Comparison of ENCODE assay signal across 12 cellular contexts in the genomic region with DNA sequence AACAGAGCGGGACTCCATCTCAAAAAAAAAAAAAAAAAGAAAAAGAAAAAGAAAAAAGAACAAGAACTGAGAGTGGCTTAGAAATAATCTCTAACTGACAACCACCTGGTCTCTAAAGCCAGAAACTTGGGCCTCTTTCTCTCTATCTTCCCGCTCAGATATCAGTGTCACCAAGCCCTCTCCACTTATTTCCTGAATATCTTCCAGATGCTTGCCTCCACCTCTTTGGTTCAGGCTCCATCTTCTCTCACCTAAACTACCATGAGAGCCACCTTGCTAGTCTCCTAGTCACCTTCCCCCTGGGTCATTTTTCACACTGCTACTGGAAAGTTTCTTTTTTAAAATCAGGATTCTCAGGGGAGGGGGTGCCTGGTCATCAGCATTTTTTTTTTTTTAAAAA. TPM values are rescaled to one million over a fixed set of nuclear protein-coding genes. Genes with fewer than 3 reads are reported as not detected.
A peak's percentile ranks its signal among the peaks of the same experiment; 100 is the strongest.
DNase-seq lines count a peak whose midpoint lies in the region; ATAC-seq and TF ChIP-seq lines count a peak whose summit lies in the region.
"Had no signal": no experiment of that assay in that cellular context is flagged by ENCODE, and none has a peak within 500 bp of the region (broad histone marks: within the 10 kb centered on the region; RNA-seq: fewer than 3 reads in every experiment).

No MANE protein-coding gene starts in this region.

- no peaks in the 10 kb centered on the region for H3K36me3 Mint-ChIP-seq in glutamatergic neuron (ENCODE audit: unreplicated experiment)

- peaks cover 6% of the 10 kb centered on the region for H3K9me3 Mint-ChIP-seq in glutamatergic neuron (ENCODE audit: unreplicated experiment)

- H2AFZ ChIP-seq in SU-DHL-6 (ENCODE audit: low read depth, low read length, severe bottlenecking), result no peak overlapping the region

- peaks cover 24% of the 10 kb centered on the region for H3F3A ChIP-seq in SU-DHL-6 (ENCODE audit: insufficient read depth)

- peak overlapping the region; percentile 98 for H3K27ac ChIP-seq in cardiac muscle cell
- peak overlapping the region in 1 of 10 donors; percentile 97 for H3K27ac ChIP-seq in heart right ventricle
- H3K27ac ChIP-seq in SU-DHL-6 (ENCODE audit: low read depth, low read length), result peak overlapping the region; percentile 83
- H3K27ac ChIP-seq in suprapubic skin, result no peak overlapping the region
- H3K27ac ChIP-seq in effector memory CD4-positive, alpha-beta T cell (ENCODE audit: insufficient read depth, low read length, poor library complexity, severe bottlenecking), result no peak overlapping the region

- no peak for DNase-seq in cardiac muscle cell (ENCODE audit: low read depth in 1 of 2, low spot score in 1 of 2)
- no peak for DNase-seq in heart right ventricle
- no peak for DNase-seq in glutamatergic neuron
- no peak for DNase-seq in suprapubic skin (ENCODE audit: low spot score in 2 of 2)
- no peak for DNase-seq in effector memory CD4-positive, alpha-beta T cell
- no peak for DNase-seq in effector CD8-positive, alpha-beta T cell (lab: John Stamatoyannopoulos, UW)
- DNase-seq: activated CD4-positive, alpha-beta T cell treated with anti-CD3 and anti-CD28 coated beads, Interleukin-2, amount 50 U/mL, for 1 hour; mucosa of descending colon; NCI-H1417 treated with DMSO at 0.1 percent for 48 hours had no signal

- H3K27ac Mint-ChIP-seq in glutamatergic neuron (ENCODE audit: unreplicated experiment), result no peak overlapping the region

- intact Hi-C loops in heart right ventricle (cut with DNase I), result no loop called here

- no peak for TF ChIP-seq POLR2A in suprapubic skin (IDR thresholded peaks at IDR 0.05)

- no peak for TF ChIP-seq EP300 in suprapubic skin (IDR thresholded peaks at IDR 0.05)

- no peaks in the 10 kb centered on the region for H3K9me2 ChIP-seq in SU-DHL-6 (replicated peaks; ENCODE audit: insufficient read depth, low read length)

- H4K20me1 ChIP-seq in SU-DHL-6 (ENCODE audit: low read depth, low read length), result no peaks in the 10 kb centered on the region

- no peaks in the 10 kb centered on the region for H3K27me3 ChIP-seq in cardiac muscle cell
- H3K27me3 ChIP-seq in heart right ventricle, result no peaks in the 10 kb centered on the region
- H3K27me3 ChIP-seq in SU-DHL-6 (ENCODE audit: low read length), result no peaks in the 10 kb centered on the region
- H3K27me3 ChIP-seq in suprapubic skin, result no peaks in the 10 kb centered on the region
- no peaks in the 10 kb centered on the region for H3K27me3 ChIP-seq in effector memory CD4-positive, alpha-beta T cell (replicated peaks; ENCODE audit: control insufficient read depth, insufficient read depth, low read length, poor library complexity, severe bottlenecking)

- H3K4me3 Mint-ChIP-seq in glutamatergic neuron (ENCODE audit: unreplicated experiment), result peak overlapping the region; percentile 96

- 84 to 92% methylated on average over 2 of the region's 2 CpGs for WGBS in heart right ventricle, 2 donors
- WGBS in suprapubic skin, result 90% methylated on average over 2 of the region's 2 CpGs

- H3K4me3 ChIP-seq in cardiac muscle cell, result no peak overlapping the region
- H3K4me3 ChIP-seq in heart right ventricle, result peak overlapping the region in 4 of 10 donors; percentile 80 to 97 (median 92)
- peak overlapping the region; percentile 41 for H3K4me3 ChIP-seq in SU-DHL-6 (ENCODE audit: insufficient read depth, low read length, poor library complexity, severe bottlenecking)
- peak overlapping the region; percentile 99 for H3K4me3 ChIP-seq in suprapubic skin
- no peak overlapping the region for H3K4me3 ChIP-seq in effector memory CD4-positive, alpha-beta T cell (ENCODE audit: insufficient read depth, low read depth, low read length, poor library complexity, severe bottlenecking)
- H3K4me3 ChIP-seq: mucosa of descending colon had no signal

- H3K79me2 ChIP-seq in SU-DHL-6 (ENCODE audit: insufficient read depth, low read length), result peaks cover 18% of the 10 kb centered on the region; the same call in 1 of the 2 replicates

- H3K9ac ChIP-seq in SU-DHL-6 (ENCODE audit: low read length), result peak overlapping the region; percentile 63

- ATAC-seq in heart right ventricle, result no peak
- no peak for ATAC-seq in HG02840 (IDR thresholded peaks at IDR 0.05; ENCODE audit: low FRiP score, unreplicated experiment)

- peaks cover 6% of the 10 kb centered on the region for H3K4me1 Mint-ChIP-seq in glutamatergic neuron (ENCODE audit: low read depth, unreplicated experiment)

- H3K4me1 ChIP-seq in cardiac muscle cell (ENCODE audit: low read depth) (peaks cover 4% of the 10 kb centered on the region), heart right ventricle (peaks cover 4 to 39% (median 27%) of the 10 kb centered on the region in 9 donors), suprapubic skin (peaks cover 47% of the 10 kb centered on the region)
- peaks cover 12% of the 10 kb centered on the region for H3K4me1 ChIP-seq in effector memory CD4-positive, alpha-beta T cell (ENCODE audit: control insufficient read depth, insufficient read depth, low read length, poor library complexity, severe bottlenecking)

- TF ChIP-seq CTCF in cardiac muscle cell (IDR thresholded peaks at IDR 0.05; ENCODE audit: low read depth, low read length) (no peak), heart right ventricle (IDR thresholded peaks at IDR 0.05) (no peak), SU-DHL-6 (IDR thresholded peaks at IDR 0.05; ENCODE audit: insufficient read depth, low read length, poor library complexity, severe bottlenecking) (no peak), glutamatergic neuron (IDR thresholded peaks at IDR 0.05; ENCODE audit: partially characterized antibody, unreplicated experiment) (no peak), suprapubic skin (IDR thresholded peaks at IDR 0.05) (no peak)

- H3K9me3 ChIP-seq in cardiac muscle cell (ENCODE audit: low read depth) (no peaks in the 10 kb centered on the region), heart right ventricle (no peaks in the 10 kb centered on the region), SU-DHL-6 (ENCODE audit: insufficient read depth, low read length) (no peaks in the 10 kb centered on the region), suprapubic skin (no peaks in the 10 kb centered on the region)
- H3K9me3 ChIP-seq in effector memory CD4-positive, alpha-beta T cell (ENCODE audit: control insufficient read depth, low read length), result no peaks in the 10 kb centered on the region
- H3K9me3 ChIP-seq: mucosa of descending colon had no signal

- H3K27me3 Mint-ChIP-seq in glutamatergic neuron (ENCODE audit: unreplicated experiment), result peaks cover 11% of the 10 kb centered on the region

- peak overlapping the region; percentile 74 for H3K4me2 ChIP-seq in SU-DHL-6 (ENCODE audit: low read depth, low read length, poor library complexity, severe bottlenecking)

- H3K36me3 ChIP-seq in cardiac muscle cell, result peaks cover 6% of the 10 kb centered on the region
- H3K36me3 ChIP-seq in heart right ventricle, result peaks cover 0 to 41% (median 11%) of the 10 kb centered on the region in 9 donors
- peaks cover 3% of the 10 kb centered on the region; the same call in 1 of the 2 replicates for H3K36me3 ChIP-seq in SU-DHL-6 (ENCODE audit: low read length)
- H3K36me3 ChIP-seq in suprapubic skin, result peaks cover 20% of the 10 kb centered on the region
- H3K36me3 ChIP-seq in effector memory CD4-positive, alpha-beta T cell (ENCODE audit: control insufficient read depth, insufficient read depth, low read length), result peaks cover 6% of the 10 kb centered on the region

RNA-seq across cellular contexts. Expression of gene TM9SF1, which starts 1.8 kb away (rescaled TPM):
- total RNA-seq in cardiac muscle cell (40.2 and 50.3 TPM in 2 replicates), heart right ventricle (10 to 100 TPM; 14.2 to 31.3 (median 18.7) TPM), glutamatergic neuron (ENCODE audit: unreplicated experiment) (35.0 TPM), suprapubic skin (10 to 100 TPM; 38.1 to 58.3 (median 53.4) TPM)
- polyA plus RNA-seq in cardiac muscle cell (55.2 and 65.3 TPM in 2 replicates), heart right ventricle (10 to 100 TPM; 10.8 to 36.4 TPM)

RNA-seq across cellular contexts. Expression of gene TSSK4, which starts 8.4 kb away (rescaled TPM):
- total RNA-seq in cardiac muscle cell (not detected in 2 replicates), heart right ventricle (under 1 TPM in 1 of 10 donors, not detected in 9; 0.28 TPM), glutamatergic neuron (ENCODE audit: unreplicated experiment) (not detected), suprapubic skin (not detected)
- polyA plus RNA-seq in cardiac muscle cell (2.3 and 3.3 TPM in 2 replicates), heart right ventricle (under 1 TPM in 1 of 2 donors, not detected in 1; 0.22 TPM)
- total RNA-seq: cardiac septum had no signal

RNA-seq across cellular contexts. Expression of gene IPO4, which starts 8.4 kb away (rescaled TPM):
- total RNA-seq in cardiac muscle cell, result 32.0 and 40.7 TPM in 2 replicates
- 26.4 and 34.5 TPM in 2 replicates for polyA plus RNA-seq in cardiac muscle cell
- 10 to 100 TPM; 10.1 to 22.5 (median 12.6) TPM for total RNA-seq in heart right ventricle
- polyA plus RNA-seq in heart right ventricle, result 10 to 100 TPM in 1 of 2 donors, 1 to 10 TPM in 1; 4.4 to 23.8 TPM
- total RNA-seq in glutamatergic neuron (ENCODE audit: unreplicated experiment), result 25.5 TPM
- 10 to 100 TPM; 43.0 to 90.5 (median 58.0) TPM for total RNA-seq in suprapubic skin

RNA-seq across cellular contexts. Expression of gene CHMP4A, which starts 16.2 kb away (rescaled TPM):
- 26.4 and 31.0 TPM in 2 replicates for total RNA-seq in cardiac muscle cell
- 51.1 and 56.1 TPM in 2 replicates for polyA plus RNA-seq in cardiac muscle cell
- total RNA-seq in heart right ventricle, result 10 to 100 TPM; 23.4 to 35.3 (median 29.4) TPM
- 10 to 100 TPM; 34.3 to 80.8 TPM for polyA plus RNA-seq in heart right ventricle
- 32.4 TPM for total RNA-seq in glutamatergic neuron (ENCODE audit: unreplicated experiment)
- 10 to 100 TPM; 47.2 to 86.3 (median 63.6) TPM for total RNA-seq in suprapubic skin

RNA-seq across cellular contexts. Expression of gene MDP1, which starts 18.8 kb away (rescaled TPM):
- total RNA-seq in cardiac muscle cell (39.3 and 59.8 TPM in 2 replicates), heart right ventricle (10 to 100 TPM; 13.9 to 22.9 (median 18.9) TPM), glutamatergic neuron (ENCODE audit: unreplicated experiment) (25.5 TPM), suprapubic skin (10 to 100 TPM; 10.9 to 18.2 (median 11.5) TPM)
- polyA plus RNA-seq in cardiac muscle cell (70.5 and 73.4 TPM in 2 replicates), heart right ventricle (10 to 100 TPM; 23.0 to 23.5 TPM)

Comparison
In these comparisons a context has a peak if more than half of its experiments do, and no peak if none do; other contexts are left out.
1. H3K27ac ChIP-seq: peak in cardiac muscle cell (single experiment) and SU-DHL-6 (single experiment); none in suprapubic skin (single experiment) and effector memory CD4-positive, alpha-beta T cell (single experiment).
2. H3K4me3 ChIP-seq: peak in SU-DHL-6 (single experiment) and suprapubic skin (single experiment); none in cardiac muscle cell (single experiment) and effector memory CD4-positive, alpha-beta T cell (single experiment).